Comparison of ENCODE assay signal across 8 cellular contexts in genomic region chr1:153572569-153573015, GRCh38. TPM values are rescaled to one million over a fixed set of nuclear protein-coding genes. Genes with fewer than 3 reads are reported as not detected.
DNase-seq lines count a peak whose midpoint lies in the region; ATAC-seq, FAIRE-seq and TF ChIP-seq lines count a peak whose summit lies in the region.

No MANE protein-coding gene starts in this region.

- peak overlapping the region; percentile 59 for H3K14ac ChIP-seq in IMR-90 (replicated peaks; ENCODE audit: low read depth, low read length)

- intact Hi-C loops in IMR-90 (cut with micrococcal nuclease), result loop anchor here (1.0 to 2.0 kb wide), 8 partner anchors 40 to 177 kb away; partner anchors contain the start of genes CHTOP, ILF2, S100A13 and S100A16
- intact Hi-C loops in Panc1 (cut with micrococcal nuclease; ENCODE audit: unreplicated experiment), result loop anchor here (2.0 to 10.0 kb wide), 2 partner anchors 44 to 82 kb away; partner anchors contain the start of genes S100A14 and SNAPIN
- intact Hi-C loops in pancreas (cut with DNase I), result loop anchor here in 1 of 3 donors (10.0 kb wide), 1 partner anchor 52 kb away; the partner anchor contains the start of genes S100A1 and S100A13

- H2BK15ac ChIP-seq in IMR-90 (ENCODE audit: low read depth, low read length), result peak overlapping the region; percentile 51; the same call in 1 of the 3 replicates

- peak; percentile 46; the same call in 1 of the 2 replicates for TF ChIP-seq POLR2A in IMR-90 (IDR thresholded peaks at IDR 0.05; ENCODE audit: low read depth, low read length)

- POLR2A ChIA-PET in IMR-90 (lab: Charles Lee; ENCODE audit: unreplicated experiment) (interaction anchor here (0.6 to 1.9 kb wide), 3 partner anchors 37 to 61 kb away, joined by 3 to 7 read pairs (median 3); partner anchors contain the start of genes S100A13 and S100A6), Panc1 (lab: Charles Lee) (interaction anchor here (0.7 kb wide), 2 partner anchors 19 to 62 kb away, joined by 3 read pairs; no protein-coding TSS in a partner anchor)

- H3K56ac ChIP-seq in IMR-90 (ENCODE audit: extremely low read depth, insufficient read depth, low read length), result peak overlapping the region; percentile 57

- H2BK120ac ChIP-seq in IMR-90 (ENCODE audit: low read depth, low read length), result peak overlapping the region; percentile 94

- peak overlapping the region; percentile 82 for H2AFZ ChIP-seq in IMR-90 (replicated peaks; ENCODE audit: low read length, poor library complexity)

- peak overlapping the region; percentile 24 for H3K4ac ChIP-seq in IMR-90 (ENCODE audit: low read depth, low read length)

- H3K36me3 ChIP-seq in IMR-90 (ENCODE audit: control insufficient read depth, insufficient read depth, low read length) (no peaks in the 10 kb centered on the region), Panc1 (ENCODE audit: control insufficient read depth, insufficient read depth, low read length) (no peaks in the 10 kb centered on the region), pancreas (no peaks in the 10 kb centered on the region)

- peak overlapping the region; percentile 84 for H2AK5ac ChIP-seq in IMR-90 (ENCODE audit: low read depth, low read length)

- peak overlapping the region; percentile 53 to 78 for H4K8ac ChIP-seq in IMR-90 (ENCODE audit: low read depth in 2 of 2, low read length in 2 of 2)

- H3K9ac ChIP-seq in IMR-90 (ENCODE audit: low read depth, low read length), result peak overlapping the region; percentile 3; the same call in 1 of the 2 replicates

- TF ChIP-seq RAD21 in IMR-90 (IDR thresholded peaks at IDR 0.05; ENCODE audit: low read length), result peak; percentile 89

- peak overlapping the region; percentile 48; the same call in 1 of the 2 replicates for H3K4me2 ChIP-seq in IMR-90 (ENCODE audit: low read depth, low read length)

- H3K4me1 ChIP-seq in IMR-90 (ENCODE audit: control insufficient read depth, insufficient read depth, low read length), result peaks cover 16% of the 10 kb centered on the region
- peaks cover 15% of the 10 kb centered on the region for H3K4me1 ChIP-seq in Panc1 (ENCODE audit: control insufficient read depth, insufficient read depth, low read length)
- H3K4me1 ChIP-seq in pancreas, result peaks cover 0 to 9% (median 0%) of the 10 kb centered on the region in 3 donors

- TF ChIP-seq CTCF in GM12873 (IDR thresholded peaks at IDR 0.05; ENCODE audit: insufficient read depth, low read depth, low read length, missing control alignments) (peak; percentile 84), IMR-90 (conservative IDR thresholded peaks at IDR 0.05; ENCODE audit: low read depth, low read length) (peak; percentile 86), Panc1 (IDR thresholded peaks at IDR 0.05) (peak; percentile 97), pancreas (IDR thresholded peaks at IDR 0.05) (peak; percentile 69 to 88 (median 77))

- H3K23ac ChIP-seq in IMR-90 (ENCODE audit: low read depth, low read length), result peak overlapping the region; percentile 7; the same call in 1 of the 2 replicates

- H4K20me1 ChIP-seq in IMR-90 (ENCODE audit: insufficient read depth, low read length), result no peaks in the 10 kb centered on the region

- H3K9me3 ChIP-seq in IMR-90 (ENCODE audit: control insufficient read depth, insufficient read depth, low read length) (no peaks in the 10 kb centered on the region), Panc1 (ENCODE audit: control insufficient read depth, insufficient read depth, low read depth, low read length) (no peaks in the 10 kb centered on the region), pancreas (no peaks in the 10 kb centered on the region)

- H3K27ac ChIP-seq in IMR-90 (ENCODE audit: insufficient read depth, low read length) (peak overlapping the region; percentile 36; the same call in 1 of the 2 replicates), Panc1 (ENCODE audit: low read length) (peak overlapping the region; percentile 63; the same call in 1 of the 2 replicates), pancreas (peak overlapping the region in 2 of 4 donors; percentile 50 to 51)

- ATAC-seq in IMR-90 (ENCODE audit: low read depth), result peak; percentile 82
- ATAC-seq in Panc1, result peak; percentile 84
- ATAC-seq in pancreas, result peak; percentile 90 to 94 (median 92)
- no peak for ATAC-seq in GM18870 (IDR thresholded peaks at IDR 0.05; ENCODE audit: unreplicated experiment)

- WGBS in IMR-90 (ENCODE audit: extremely low coverage in 2 of 2, insufficient read length in 1 of 2), 2 experiments, result 20% methylated on average over 1 of the region's 3 CpGs; no CpG with 5 or more reads in 1 of the 2 experiments
- 2 to 4% methylated on average over 3 of the region's 3 CpGs for WGBS in pancreas, 2 donors

- BruUV-seq in IMR-90 (replicated peaks; lab: Mats Ljungman, UMichigan) (no TSS peak), Panc1 (replicated peaks; lab: Mats Ljungman, UMichigan) (no TSS peak)

- no peak overlapping the region for H3K4me3 ChIP-seq in IMR-90 (ENCODE audit: insufficient read depth, low read depth, low read length)
- H3K4me3 ChIP-seq in Panc1 (ENCODE audit: low read depth in 2 of 2, low read length in 2 of 2), result no peak overlapping the region
- H3K4me3 ChIP-seq in pancreas, result no peak overlapping the region

- peak overlapping the region; percentile 58; the same call in 1 of the 2 replicates for H2BK20ac ChIP-seq in IMR-90 (ENCODE audit: low read depth, low read length)

- H3K9me1 ChIP-seq in IMR-90 (ENCODE audit: insufficient read depth, low read length), result peaks cover 15% of the 10 kb centered on the region

- peak overlapping the region; percentile 28; the same call in 1 of the 2 replicates for H4K5ac ChIP-seq in IMR-90 (ENCODE audit: low read depth, low read length)

- no peak for FAIRE-seq in pancreas (lab: Jason Lieb, UNC)

- DNase-seq in 8988T, result peak; percentile 72
- DNase-seq in IMR-90, result peak; percentile 82
- DNase-seq in Panc1 (ENCODE audit: low read depth, low spot score), result peak; percentile 83
- peak; percentile 52 for DNase-seq in activated naive CD4-positive, alpha-beta T cell treated with anti-CD3 and anti-CD28 coated beads, Interleukin-2, amount 50 U/mL, for 16 hours
- DNase-seq in glomerular visceral epithelial cell (ENCODE audit: extremely low spot score), result peak; percentile 88
- peak; percentile 80 to 92 (median 84) for DNase-seq in pancreas

- in situ Hi-C loops in IMR-90 (cut with MboI; ENCODE audit: low sequenced_read_pairs), result no loop called here
- in situ Hi-C loops in Panc1 (cut with HindIII; ENCODE audit: low pct_unique_long_range_greater_than_20kb, low sequenced_read_pairs), result no loop called here

- H3K79me1 ChIP-seq in IMR-90 (ENCODE audit: low read depth in 1 of 2, low read length in 2 of 2), result peaks cover 0 to 13% of the 10 kb centered on the region in 2 experiments; a peak in 2 of 4 replicates

- peak overlapping the region; percentile 80 for H2BK5ac ChIP-seq in IMR-90 (ENCODE audit: low read depth, low read length, poor library complexity, severe bottlenecking)

- peak overlapping the region; percentile 71 for H4K91ac ChIP-seq in IMR-90 (ENCODE audit: insufficient read depth, low read depth, low read length)

- no peaks in the 10 kb centered on the region for H3K27me3 ChIP-seq in IMR-90 (ENCODE audit: control insufficient read depth, insufficient read depth, low read length)
- H3K27me3 ChIP-seq in Panc1 (ENCODE audit: control insufficient read depth, insufficient read depth, low read length), result no peaks in the 10 kb centered on the region
- H3K27me3 ChIP-seq in pancreas, result no peaks in the 10 kb centered on the region

- CTCF ChIA-PET in IMR-90 (lab: Yijun Ruan, JAX), result interaction anchor here (0.6 to 2.3 kb wide), 19 partner anchors 20 to 94 kb away, joined by 3 to 16 read pairs (median 3); partner anchors contain the start of genes CHTOP, S100A13 and S100A16
- CTCF ChIA-PET in Panc1 (lab: Charles Lee), result interaction anchor here (0.5 to 2.1 kb wide), 15 partner anchors 8 to 1578 kb away, joined by 3 to 13 read pairs (median 4); partner anchors contain the start of genes CHTOP, S100A13, S100A16 and S100A4

- dilution Hi-C loops in IMR-90 (cut with HindIII; ENCODE audit: low sequenced_read_pairs, unreplicated experiment), result no loop called here

- peak overlapping the region; percentile 91 for H2AK9ac ChIP-seq in IMR-90 (replicated peaks; ENCODE audit: low read depth, low read length, poor library complexity)

- peak overlapping the region; percentile 28; the same call in 1 of the 2 replicates for H3K18ac ChIP-seq in IMR-90 (ENCODE audit: low read depth, low read length)

RNA-seq across cellular contexts. Expression of gene S100A2, which starts 6.9 kb away (rescaled TPM):
- total RNA-seq in IMR-90 (2012; rRNA removed) (3.6 and 4.4 TPM in 2 replicates), Panc1 (2021; ENCODE audit: unreplicated experiment) (6.2 TPM), pancreas (1 to 10 TPM in 1 of 6 donors, under 1 TPM in 3, not detected in 2; 0.60 to 2.1 (median 0.68) TPM)
- polyA plus RNA-seq in IMR-90 (2012; rRNA removed) (7.9 and 9.5 TPM in 2 replicates), pancreas (1 to 10 TPM; 1.9 to 2.8 TPM)
- 6.2 and 11.3 TPM in 2 replicates for polyA plus RNA-seq in IMR-90 (2012; cell fraction: cytosol; rRNA removed)
- 5.1 TPM in 2 replicates for polyA plus RNA-seq in IMR-90 (2012; cell fraction: nucleus; rRNA removed; ENCODE audit: low replicate concordance)
- 10.7 TPM for polyA plus RNA-seq in Panc1 (2012; ENCODE audit: insufficient read length)

RNA-seq across cellular contexts. Expression of gene S100A3, which starts 23.5 kb away (rescaled TPM):
- 1.4 and 2.9 TPM in 2 replicates for total RNA-seq in IMR-90 (2012; rRNA removed)
- 4.5 and 6.2 TPM in 2 replicates for polyA plus RNA-seq in IMR-90 (2012; rRNA removed)
- 5.1 and 8.9 TPM in 2 replicates for polyA plus RNA-seq in IMR-90 (2012; cell fraction: cytosol; rRNA removed)
- polyA plus RNA-seq in IMR-90 (2012; cell fraction: nucleus; rRNA removed; ENCODE audit: low replicate concordance), result 3.3 and 5.1 TPM in 2 replicates
- 12.0 TPM for total RNA-seq in Panc1 (2021; ENCODE audit: unreplicated experiment)
- 10.0 TPM for polyA plus RNA-seq in Panc1 (2012; ENCODE audit: insufficient read length)
- total RNA-seq in pancreas, result under 1 TPM in 3 of 6 donors, not detected in 3; 0.20 to 0.70 (median 0.66) TPM
- polyA plus RNA-seq in pancreas, result 1 to 10 TPM in 1 of 2 donors, under 1 TPM in 1; 0.38 to 1.1 TPM

RNA-seq across cellular contexts. Expression of gene S100A4, which starts 27.0 kb away (rescaled TPM):
- total RNA-seq in IMR-90 (2012; rRNA removed) (5.6 and 7.5 TPM in 2 replicates), Panc1 (2021; ENCODE audit: unreplicated experiment) (773 TPM), pancreas (10 to 100 TPM in 4 of 6 donors, 1 to 10 TPM in 2; 5.0 to 40.9 (median 24.4) TPM)
- polyA plus RNA-seq in IMR-90 (2012; rRNA removed) (15.0 and 16.6 TPM in 2 replicates), pancreas (100 to 1,000 TPM in 1 of 2 donors, 10 to 100 TPM in 1; 88.6 to 149 TPM)
- polyA plus RNA-seq in IMR-90 (2012; cell fraction: cytosol; rRNA removed), result 17.1 and 25.7 TPM in 2 replicates
- 3.3 and 5.2 TPM in 2 replicates for polyA plus RNA-seq in IMR-90 (2012; cell fraction: nucleus; rRNA removed; ENCODE audit: low replicate concordance)
- polyA plus RNA-seq in Panc1 (2012; ENCODE audit: insufficient read length), result 817 TPM

RNA-seq across cellular contexts. Expression of gene S100A5, which starts 31.9 kb away (rescaled TPM):
- 0.56 TPM in 1 of 2 replicates, not detected in the other for total RNA-seq in IMR-90 (2012; rRNA removed)
- 0.27 and 0.55 TPM in 2 replicates for polyA plus RNA-seq in IMR-90 (2012; rRNA removed)
- polyA plus RNA-seq in IMR-90 (2012; cell fraction: cytosol; rRNA removed), result 1.1 TPM in 1 of 2 replicates, not detected in the other
- polyA plus RNA-seq in IMR-90 (2012; cell fraction: nucleus; rRNA removed; ENCODE audit: low replicate concordance), result not detected in 2 replicates
- 0.72 TPM for total RNA-seq in Panc1 (2021; ENCODE audit: unreplicated experiment)
- polyA plus RNA-seq in Panc1 (2012; ENCODE audit: insufficient read length), result 1.2 TPM
- not detected for total RNA-seq in pancreas
- polyA plus RNA-seq in pancreas, result not detected

RNA-seq across cellular contexts. Expression of gene S100A6, which starts 36.8 kb away (rescaled TPM):
- total RNA-seq in IMR-90 (2012; rRNA removed), result 373 and 555 TPM in 2 replicates
- 1,755 and 2,394 TPM in 2 replicates for polyA plus RNA-seq in IMR-90 (2012; rRNA removed)
- polyA plus RNA-seq in IMR-90 (2012; cell fraction: cytosol; rRNA removed), result 755 and 1,450 TPM in 2 replicates
- polyA plus RNA-seq in IMR-90 (2012; cell fraction: nucleus; rRNA removed; ENCODE audit: low replicate concordance), result 227 and 313 TPM in 2 replicates
- 1,986 TPM for total RNA-seq in Panc1 (2021; ENCODE audit: unreplicated experiment)
- polyA plus RNA-seq in Panc1 (2012; ENCODE audit: insufficient read length), result 6,225 TPM
- total RNA-seq in pancreas, result 100 to 1,000 TPM in 2 of 6 donors, 10 to 100 TPM in 4; 21.4 to 264 (median 61.8) TPM
- polyA plus RNA-seq in pancreas, result 100 to 1,000 TPM; 304 to 495 TPM

Comparison
In these comparisons a context has a peak if more than half of its experiments do, and no peak if none do; other contexts are left out.
1. RNA of gene S100A4, which starts 27.0 kb away (total RNA-seq): 773 TPM in Panc1 (single experiment); 5.0 to 40.9 TPM in pancreas and 5.6 to 7.5 TPM in IMR-90; every median in the first group is over 10 times any median in the second.
2. Peak in every context shown above with its lines, with median percentiles within 50 percentile points of each other: DNase-seq and CTCF ChIP-seq.